Comparison of ENCODE assay signal across 10 cellular contexts in genomic region chr20:50512323-50512722, GRCh38. TPM values are rescaled to one million over a fixed set of nuclear protein-coding genes. Genes with fewer than 3 reads are reported as not detected.
DNase-seq lines count a peak whose midpoint lies in the region; ATAC-seq, FAIRE-seq and TF ChIP-seq lines count a peak whose summit lies in the region.
"Had no signal": no experiment of that assay in that cellular context is flagged by ENCODE, and none has a peak within 500 bp of the region (broad histone marks: within the 10 kb centered on the region; RNA-seq: fewer than 3 reads in every experiment).

No MANE protein-coding gene starts in this region.

- H3K27me3 ChIP-seq in HUES48 (ENCODE audit: control insufficient read depth, insufficient read depth, low read length): no peaks in the 10 kb centered on the region

- TF ChIP-seq POLR2A in A549 (IDR thresholded peaks at IDR 0.05; ENCODE audit: low read length): no peak

- no peaks in the 10 kb centered on the region for H3K9me3 Mint-ChIP-seq in MCF 10A (ENCODE audit: unreplicated experiment)

- no TSS peak for BruUV-seq in MCF 10A (replicated peaks; lab: Mats Ljungman, UMichigan)

- intact Hi-C loops in MCF 10A (cut with micrococcal nuclease): loop anchor here (5.0 kb wide), 1 partner anchor 35 kb away; no protein-coding TSS in a partner anchor

- no peak overlapping the region for H3K27ac ChIP-seq in A549
- no peak overlapping the region for H3K27ac ChIP-seq in HUES48 (ENCODE audit: low read depth, low read length)
- H3K27ac ChIP-seq in mesodermal cell (ENCODE audit: low read depth, low read length, severe bottlenecking): no peak overlapping the region

- TF ChIP-seq RAD21 in A549 (conservative IDR thresholded peaks at IDR 0.05 in 1 of 2, IDR thresholded peaks at IDR 0.05 in 1 of 2): no peak

- no peaks in the 10 kb centered on the region for H3K9me3 ChIP-seq in A549
- H3K9me3 ChIP-seq in HUES48 (ENCODE audit: control insufficient read depth, insufficient read depth, low read length): no peaks in the 10 kb centered on the region
- no peaks in the 10 kb centered on the region for H3K9me3 ChIP-seq in mesodermal cell (ENCODE audit: control insufficient read depth, low read length)

- FAIRE-seq in A549 (lab: Jason Lieb, UNC): no peak

- peak overlapping the region; percentile 91 for H3K4me3 Mint-ChIP-seq in MCF 10A (ENCODE audit: unreplicated experiment)

- peak overlapping the region; percentile 93 for H3K27ac Mint-ChIP-seq in MCF 10A (ENCODE audit: low read depth, unreplicated experiment)

- H3K9ac ChIP-seq in HUES48 (ENCODE audit: low read depth, low read length): no peak overlapping the region

- H3K36me3 ChIP-seq in HUES48 (ENCODE audit: control insufficient read depth, insufficient read depth, low read length) (no peaks in the 10 kb centered on the region), mesodermal cell (ENCODE audit: control insufficient read depth, insufficient read depth, low read length) (peaks cover 10% of the 10 kb centered on the region)

- no peak for ATAC-seq in A549
- no peak for ATAC-seq in GM21717 (IDR thresholded peaks at IDR 0.05; ENCODE audit: unreplicated experiment)
- ATAC-seq in GM19397 (IDR thresholded peaks at IDR 0.05; ENCODE audit: unreplicated experiment): no peak

- no peak overlapping the region for H3K4me3 ChIP-seq in A549
- H3K4me3 ChIP-seq in HUES48 (ENCODE audit: low read depth, low read length): 0 out of 2 replicates have a peak overlapping the region, but pooled peaks have one; percentile 18
- peak overlapping the region; percentile 96 for H3K4me3 ChIP-seq in mesodermal cell (ENCODE audit: extremely low read depth, insufficient read depth, low read length, poor library complexity, severe bottlenecking)

- DNase-seq in A549 (ENCODE audit: low read depth in 1 of 2, low spot score in 1 of 2) (no peak), MCF 10A (ENCODE audit: unreplicated experiment) (no peak), kidney glomerular epithelial cell (lab: John Stamatoyannopoulos, UW) (no peak), dedifferentiated amniotic fluid mesenchymal stem cell (ENCODE audit: extremely low spot score) (no peak)
- DNase-seq: foreskin melanocyte; stimulated activated CD4-positive, alpha-beta T cell treated with anti-CD3 and anti-CD28 coated beads, Interleukin-15, amount 100 ng/mL, for 24 hours had no signal

- no peaks in the 10 kb centered on the region for H3K27me3 Mint-ChIP-seq in MCF 10A (ENCODE audit: insufficient read depth, unreplicated experiment)

- peaks cover 4% of the 10 kb centered on the region for H3K36me3 Mint-ChIP-seq in MCF 10A (ENCODE audit: insufficient read depth, unreplicated experiment)

- peaks cover 36% of the 10 kb centered on the region for H3K4me1 ChIP-seq in A549
- peaks cover 18% of the 10 kb centered on the region; the same call in 1 of the 2 replicates for H3K4me1 ChIP-seq in HUES48 (ENCODE audit: control insufficient read depth, insufficient read depth, low read length)
- peaks cover 48% of the 10 kb centered on the region for H3K4me1 ChIP-seq in mesodermal cell (ENCODE audit: control insufficient read depth, insufficient read depth, low read length, poor library complexity, severe bottlenecking)

- TF ChIP-seq CTCF in A549 (IDR thresholded peaks at IDR 0.05) (no peak), MCF 10A (IDR thresholded peaks at IDR 0.05; ENCODE audit: unreplicated experiment) (no peak)

- CTCF ChIA-PET in A549 (lab: Yijun Ruan, JAX) (interaction anchor here (0.7 to 2.0 kb wide), 5 partner anchors 20 to 327 kb away, joined by 3 to 6 read pairs (median 5); no protein-coding TSS in a partner anchor), MCF 10A (lab: Yijun Ruan, JAX) (interaction anchor here (1.0 to 5.9 kb wide), 18 partner anchors 11 to 330 kb away, joined by 3 to 35 read pairs (median 4); no protein-coding TSS in a partner anchor)

- POLR2A ChIA-PET in A549 (lab: Yijun Ruan, JAX) (no interaction called here), MCF 10A (lab: Yijun Ruan, JAX) (interaction anchor here (0.6 to 19.9 kb wide), 33 partner anchors 12 to 404 kb away, joined by 3 to 480 read pairs (median 6); partner anchors contain the start of genes CEBPB, PARD6B and PEDS1)

- peaks cover 33% of the 10 kb centered on the region for H3K4me1 Mint-ChIP-seq in MCF 10A (ENCODE audit: insufficient read depth, unreplicated experiment)

- 98% methylated on average over 1 of the region's 1 CpG for WGBS in A549 (ENCODE audit: missing lambda C conversion rate)
- WGBS in mesodermal cell (ENCODE audit: insufficient coverage in 2 of 2), 2 experiments: no CpG with 5 or more reads among the region's 1 CpG

- H3K4me2 ChIP-seq in A549: peak overlapping the region; percentile 100

- TF ChIP-seq EP300 in A549 (IDR thresholded peaks at IDR 0.05): no peak

TF ChIP-seq in A549, 52 proteins besides CTCF, POLR2A, EP300 and RAD21:
- TF ChIP-seq SMC3 (IDR thresholded peaks at IDR 0.05) (no peak), JUNB (IDR thresholded peaks at IDR 0.05) (no peak), ESRRA (IDR thresholded peaks at IDR 0.05; ENCODE audit: borderline replicate concordance, low read length) (no peak), EHF (CRISPR knock-in tag; IDR thresholded peaks at IDR 0.05) (no peak), FOSL2 (IDR thresholded peaks at IDR 0.05) (no peak), FOSL2 (CRISPR knock-in tag; IDR thresholded peaks at IDR 0.05) (no peak), MYC (IDR thresholded peaks at IDR 0.05; ENCODE audit: borderline replicate concordance, low read length) (no peak), ZFP36 (IDR thresholded peaks at IDR 0.05; ENCODE audit: borderline replicate concordance, partially characterized antibody) (no peak), POLR2AphosphoS2 (conservative IDR thresholded peaks at IDR 0.05; ENCODE audit: low read length) (no peak), GATA3 (IDR thresholded peaks at IDR 0.05; ENCODE audit: borderline replicate concordance) (no peak), RCOR1 (IDR thresholded peaks at IDR 0.05; ENCODE audit: low read depth, low read length) (no peak), EHMT2 (IDR thresholded peaks at IDR 0.05; ENCODE audit: low read depth) (no peak), NPAS2 (CRISPR knock-in tag; IDR thresholded peaks at IDR 0.05; ENCODE audit: borderline replicate concordance) (no peak), CHD2 (IDR thresholded peaks at IDR 0.05; ENCODE audit: low read length, partially characterized antibody) (no peak), MAZ (IDR thresholded peaks at IDR 0.05; ENCODE audit: borderline replicate concordance, low read depth, low read length) (no peak)
- TF ChIP-seq, protein P1, sequence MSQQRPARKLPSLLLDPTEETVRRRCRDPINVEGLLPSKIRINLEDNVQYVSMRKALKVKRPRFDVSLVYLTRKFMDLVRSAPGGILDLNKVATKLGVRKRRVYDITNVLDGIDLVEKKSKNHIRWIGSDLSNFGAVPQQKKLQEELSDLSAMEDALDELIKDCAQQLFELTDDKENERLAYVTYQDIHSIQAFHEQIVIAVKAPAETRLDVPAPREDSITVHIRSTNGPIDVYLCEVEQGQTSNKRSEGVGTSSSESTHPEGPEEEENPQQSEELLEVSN (IDR thresholded peaks at IDR 0.05; ENCODE audit: borderline replicate concordance, low read depth): no peak
- TF ChIP-seq, protein P2, sequence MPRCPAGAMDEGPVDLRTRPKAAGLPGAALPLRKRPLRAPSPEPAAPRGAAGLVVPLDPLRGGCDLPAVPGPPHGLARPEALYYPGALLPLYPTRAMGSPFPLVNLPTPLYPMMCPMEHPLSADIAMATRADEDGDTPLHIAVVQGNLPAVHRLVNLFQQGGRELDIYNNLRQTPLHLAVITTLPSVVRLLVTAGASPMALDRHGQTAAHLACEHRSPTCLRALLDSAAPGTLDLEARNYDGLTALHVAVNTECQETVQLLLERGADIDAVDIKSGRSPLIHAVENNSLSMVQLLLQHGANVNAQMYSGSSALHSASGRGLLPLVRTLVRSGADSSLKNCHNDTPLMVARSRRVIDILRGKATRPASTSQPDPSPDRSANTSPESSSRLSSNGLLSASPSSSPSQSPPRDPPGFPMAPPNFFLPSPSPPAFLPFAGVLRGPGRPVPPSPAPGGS (IDR thresholded peaks at IDR 0.05): no peak
- TF ChIP-seq, protein P3, sequence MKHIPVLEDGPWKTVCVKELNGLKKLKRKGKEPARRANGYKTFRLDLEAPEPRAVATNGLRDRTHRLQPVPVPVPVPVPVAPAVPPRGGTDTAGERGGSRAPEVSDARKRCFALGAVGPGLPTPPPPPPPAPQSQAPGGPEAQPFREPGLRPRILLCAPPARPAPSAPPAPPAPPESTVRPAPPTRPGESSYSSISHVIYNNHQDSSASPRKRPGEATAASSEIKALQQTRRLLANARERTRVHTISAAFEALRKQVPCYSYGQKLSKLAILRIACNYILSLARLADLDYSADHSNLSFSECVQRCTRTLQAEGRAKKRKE (CRISPR knock-in tag; IDR thresholded peaks at IDR 0.05; ENCODE audit: low read depth): no peak

RNA-seq across cellular contexts. Expression of gene PTPN1, which starts 2.1 kb away (rescaled TPM):
- polyA plus RNA-seq in A549 (2011; rRNA removed) (21.8 and 23.2 TPM in 2 replicates), A549 (2017; fragmentation: RNase III; extraction: RNeasy Plus Mini Kit Qiagen cat#74134 plus additional on column Dnase treatment) (24.3 to 26.7 TPM (median 25.6 TPM) in 3 replicates)
- 17.7 and 21.9 TPM in 2 replicates for polyA plus RNA-seq in A549 (2012; cell fraction: cytosol; rRNA removed)
- polyA plus RNA-seq in A549 (2012; cell fraction: nucleus; rRNA removed): 22.1 and 27.5 TPM in 2 replicates
- polyA minus RNA-seq in A549 (2011; rRNA and poly(A)+ RNA removed): 15.7 and 16.0 TPM in 2 replicates
- total RNA-seq in MCF 10A (2022): 56.4 and 63.0 TPM in 2 replicates
- 43.3 TPM for polyA plus RNA-seq in mesodermal cell (2013, experiment 1 of 2)
- 40.9 TPM for polyA plus RNA-seq in mesodermal cell (2013, experiment 2 of 2)
